ENCODE assay signal across 6 cellular contexts in the genomic region with DNA sequence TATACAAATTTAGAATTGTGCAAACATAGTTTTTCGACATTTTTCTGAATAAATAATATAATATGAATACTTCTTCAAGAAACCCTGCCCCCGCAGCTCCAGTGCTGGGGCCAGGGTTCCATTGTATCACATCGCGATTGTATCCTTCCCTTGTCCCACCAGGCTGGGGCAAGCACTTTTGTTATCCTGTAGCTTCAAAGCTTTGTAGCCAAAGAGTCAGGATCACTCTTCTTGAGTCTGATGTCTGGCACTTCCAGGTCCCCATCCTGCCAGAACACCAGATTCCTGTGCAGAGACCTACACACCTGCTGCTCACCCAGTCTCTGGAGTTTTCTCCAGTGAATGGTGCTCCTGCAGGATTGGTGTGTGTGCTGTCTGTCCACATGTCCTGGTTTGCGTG.
"Had no signal": no experiment of that assay in that cellular context is flagged by ENCODE, and none has a peak within 500 bp of the region (broad histone marks: within the 10 kb centered on the region; RNA-seq: fewer than 3 reads in every experiment).

No MANE protein-coding gene starts in this region.

- H3K27ac ChIP-seq: GM23248 had no signal

- DNase-seq: GM23248, GOT3, H7, HCEC 1CT, KBM-7 had no signal

- H3K4me3 ChIP-seq: GM23248 had no signal

- H3K4me1 Mint-ChIP-seq: IgD-negative memory B cell had no signal

- H2AFZ ChIP-seq: GM23248 had no signal

- H3K27ac Mint-ChIP-seq: IgD-negative memory B cell had no signal

- H3K9ac ChIP-seq: GM23248 had no signal

- H3K36me3 Mint-ChIP-seq: IgD-negative memory B cell had no signal

- H3K4me3 Mint-ChIP-seq: IgD-negative memory B cell had no signal
